In genomic region chr4:185803015-185803414, GRCh38 we compare ENCODE assay signal across 16 cellular contexts. TPM values are rescaled to one million over a fixed set of nuclear protein-coding genes. Genes with fewer than 3 reads are reported as not detected.
"Had no signal": no experiment of that assay in that cellular context is flagged by ENCODE, and none has a peak within 500 bp of the region (broad histone marks: within the 10 kb centered on the region; RNA-seq: fewer than 3 reads in every experiment).

No MANE protein-coding gene starts in this region.

- H3K27ac ChIP-seq: colonic mucosa, SK-N-MC had no signal

- H3K4me1 ChIP-seq: colonic mucosa had no signal

- DNase-seq: activated CD4-positive, CD25-positive, alpha-beta regulatory T cell treated with anti-CD3 and anti-CD28 coated beads, Interleukin-2, amount 50 U/mL, for 72 hours; activated naive CD4-positive, alpha-beta T cell; activated T-cell treated with anti-CD3 and anti-CD28 coated beads for 4 hours; colonic mucosa; foreskin melanocyte; head of caudate nucleus; left colon; mesenchymal stem cell; stimulated activated CD4-positive, alpha-beta T cell treated with anti-CD3 and anti-CD28 coated beads, Interleukin-4, amount 100 ng/mL, for 4 hours; stimulated activated CD8-positive, alpha-beta memory T cell treated with anti-CD3 and anti-CD28 coated beads, Interleukin-4, amount 100 ng/mL, for 48 hours; stimulated activated naive CD8-positive, alpha-beta T cell treated with anti-CD3 and anti-CD28 coated beads, Interleukin-15, Interleukin-2, amounts not matched to agents 100 U/mL and 50 U/mL, for 24 hours; T-helper 1 cell; T1000 had no signal

- H3K36me3 ChIP-seq: colonic mucosa had no signal

- H3K4me2 ChIP-seq: smooth muscle cell had no signal

- H3K9me3 ChIP-seq: colonic mucosa had no signal

- ATAC-seq: left colon; natural killer cell treated with Interleukin-12 subunit alpha and Interleukin-12 subunit beta and Interleukin-15 and Interleukin-18, amount 100 ng/mL, for 72 hours; stimulated activated naive CD8-positive, alpha-beta T cell treated with anti-CD3 and anti-CD28 coated beads, Interleukin-15, Interleukin-2, amounts not matched to agents 100 U/mL and 50 U/mL, for 24 hours had no signal

- H3K4me3 ChIP-seq: colonic mucosa, SK-N-MC, smooth muscle cell had no signal

- H3K27me3 ChIP-seq: colonic mucosa had no signal

RNA-seq across cellular contexts. Expression of gene SORBS2, which starts 9.0 kb away (rescaled TPM):
- total RNA-seq: natural killer cell treated with Interleukin-12 subunit alpha and Interleukin-12 subunit beta and Interleukin-15 and Interleukin-18, amount 100 ng/mL, for 72 hours had no signal
